26 cellular contexts compared by ENCODE assay signal in genomic region chr14:42555365-42555764, GRCh38.
"Had no signal": no experiment of that assay in that cellular context is flagged by ENCODE, and none has a peak within 500 bp of the region (broad histone marks: within the 10 kb centered on the region; RNA-seq: fewer than 3 reads in every experiment).

No MANE protein-coding gene starts in this region.

- H3K36me3 ChIP-seq: colonic mucosa, esophagus squamous epithelium, gastroesophageal sphincter had no signal

- DNase-seq: activated CD4-positive, alpha-beta memory T cell treated with anti-CD3 and anti-CD28 coated beads for 36 hours; activated CD4-positive, alpha-beta T cell treated with anti-CD3 and anti-CD28 coated beads for 36 hours; activated CD4-positive, alpha-beta T cell treated with anti-CD3 and anti-CD28 coated beads, Interleukin-2, amount 10 ng/mL, durations not matched to agents 24 days and 14 days; activated CD4-positive, CD25-positive, alpha-beta regulatory T cell; activated CD4-positive, CD25-positive, alpha-beta regulatory T cell treated with anti-CD3 and anti-CD28 coated beads, Interleukin-2, amount 50 U/mL, for 72 hours; activated CD8-positive, alpha-beta memory T cell treated with anti-CD3 and anti-CD28 coated beads, Interleukin-2, amount 10 ng/mL, durations not matched to agents 7 days and 5 days; activated CD8-positive, alpha-beta memory T cell treated with anti-CD3 and anti-CD28 coated beads, Interleukin-2, amount 50 U/mL, for 4 hours; activated CD8-positive, alpha-beta T cell treated with anti-CD3 and anti-CD28 coated beads, Interleukin-2, amount 10 ng/mL, durations not matched to agents 7 days and 5 days; activated gamma-delta T cell; activated naive CD4-positive, alpha-beta T cell; activated naive CD4-positive, alpha-beta T cell treated with anti-CD3 and anti-CD28 coated beads, Interleukin-2, amount 10 ng/mL, durations not matched to agents 7 days and 5 days; activated T-cell treated with anti-CD3 and anti-CD28 coated beads, Interleukin-2, amount 50 U/mL, for 24 hours; activated T-cell treated with anti-CD3 and anti-CD28 coated beads, Interleukin-2, amount 50 U/mL, for 72 hours; amygdala; aorta; body of pancreas; central memory CD4-positive, alpha-beta T cell; cerebellar nuclear complex; colonic mucosa; effector CD8-positive, alpha-beta T cell; esophagus squamous epithelium; foreskin melanocyte; T-helper 2 cell had no signal

- H3K36me3 Mint-ChIP-seq: activated CD4-positive, alpha-beta memory T cell treated with anti-CD3 and anti-CD28 coated beads for 36 hours; activated CD8-positive, alpha-beta memory T cell treated with anti-CD3 and anti-CD28 coated beads, Interleukin-2, amount 10 ng/mL, durations not matched to agents 7 days and 5 days; activated naive CD4-positive, alpha-beta T cell treated with anti-CD3 and anti-CD28 coated beads, Interleukin-2, amount 10 ng/mL, durations not matched to agents 7 days and 5 days; activated naive CD8-positive, alpha-beta T cell had no signal

- H3K9me3 ChIP-seq: body of pancreas, colonic mucosa, esophagus squamous epithelium had no signal

- H3K27me3 ChIP-seq: body of pancreas, colonic mucosa, esophagus squamous epithelium, gastroesophageal sphincter had no signal

- H3K27ac Mint-ChIP-seq: activated CD4-positive, alpha-beta memory T cell treated with anti-CD3 and anti-CD28 coated beads for 36 hours; activated CD4-positive, alpha-beta T cell treated with anti-CD3 and anti-CD28 coated beads for 36 hours; activated CD4-positive, alpha-beta T cell treated with anti-CD3 and anti-CD28 coated beads, Interleukin-2, amount 10 ng/mL, durations not matched to agents 24 days and 14 days; activated CD8-positive, alpha-beta memory T cell treated with anti-CD3 and anti-CD28 coated beads, Interleukin-2, amount 10 ng/mL, durations not matched to agents 7 days and 5 days; activated CD8-positive, alpha-beta T cell treated with anti-CD3 and anti-CD28 coated beads, Interleukin-2, amount 10 ng/mL, durations not matched to agents 7 days and 5 days; activated naive CD4-positive, alpha-beta T cell treated with anti-CD3 and anti-CD28 coated beads, Interleukin-2, amount 10 ng/mL, durations not matched to agents 7 days and 5 days; activated naive CD8-positive, alpha-beta T cell; activated T-cell treated with anti-CD3 and anti-CD28 coated beads, Interleukin-2, amount 50 U/mL, for 24 hours; activated T-cell treated with anti-CD3 and anti-CD28 coated beads, Interleukin-2, amount 50 U/mL, for 72 hours had no signal

- H3K4me1 Mint-ChIP-seq: activated CD4-positive, alpha-beta T cell treated with anti-CD3 and anti-CD28 coated beads for 36 hours; activated CD4-positive, alpha-beta T cell treated with anti-CD3 and anti-CD28 coated beads, Interleukin-2, amount 10 ng/mL, durations not matched to agents 24 days and 14 days; activated CD8-positive, alpha-beta memory T cell treated with anti-CD3 and anti-CD28 coated beads, Interleukin-2, amount 10 ng/mL, durations not matched to agents 7 days and 5 days; activated naive CD4-positive, alpha-beta T cell treated with anti-CD3 and anti-CD28 coated beads, Interleukin-2, amount 10 ng/mL, durations not matched to agents 7 days and 5 days had no signal

- H3K27me3 Mint-ChIP-seq: activated CD4-positive, alpha-beta memory T cell treated with anti-CD3 and anti-CD28 coated beads for 36 hours; activated CD4-positive, alpha-beta T cell treated with anti-CD3 and anti-CD28 coated beads for 36 hours; activated CD4-positive, alpha-beta T cell treated with anti-CD3 and anti-CD28 coated beads, Interleukin-2, amount 10 ng/mL, durations not matched to agents 24 days and 14 days; activated CD8-positive, alpha-beta memory T cell treated with anti-CD3 and anti-CD28 coated beads, Interleukin-2, amount 10 ng/mL, durations not matched to agents 7 days and 5 days; activated naive CD4-positive, alpha-beta T cell treated with anti-CD3 and anti-CD28 coated beads, Interleukin-2, amount 10 ng/mL, durations not matched to agents 7 days and 5 days; activated naive CD8-positive, alpha-beta T cell; activated T-cell treated with anti-CD3 and anti-CD28 coated beads, Interleukin-2, amount 50 U/mL, for 24 hours had no signal

- H3K4me3 Mint-ChIP-seq: activated CD4-positive, alpha-beta memory T cell treated with anti-CD3 and anti-CD28 coated beads for 36 hours; activated CD4-positive, alpha-beta T cell treated with anti-CD3 and anti-CD28 coated beads for 36 hours; activated CD4-positive, alpha-beta T cell treated with anti-CD3 and anti-CD28 coated beads, Interleukin-2, amount 10 ng/mL, durations not matched to agents 24 days and 14 days; activated CD8-positive, alpha-beta memory T cell treated with anti-CD3 and anti-CD28 coated beads, Interleukin-2, amount 10 ng/mL, durations not matched to agents 7 days and 5 days; activated CD8-positive, alpha-beta T cell treated with anti-CD3 and anti-CD28 coated beads, Interleukin-2, amount 10 ng/mL, durations not matched to agents 7 days and 5 days; activated naive CD4-positive, alpha-beta T cell treated with anti-CD3 and anti-CD28 coated beads, Interleukin-2, amount 10 ng/mL, durations not matched to agents 7 days and 5 days; activated naive CD8-positive, alpha-beta T cell; activated T-cell treated with anti-CD3 and anti-CD28 coated beads, Interleukin-2, amount 50 U/mL, for 24 hours; activated T-cell treated with anti-CD3 and anti-CD28 coated beads, Interleukin-2, amount 50 U/mL, for 72 hours had no signal

- ATAC-seq: activated CD4-positive, alpha-beta T cell treated with anti-CD3 and anti-CD28 coated beads for 36 hours; activated CD8-positive, alpha-beta memory T cell treated with anti-CD3 and anti-CD28 coated beads, Interleukin-2, amount 10 ng/mL, durations not matched to agents 7 days and 5 days; activated CD8-positive, alpha-beta T cell treated with anti-CD3 and anti-CD28 coated beads, Interleukin-2, amount 10 ng/mL, durations not matched to agents 7 days and 5 days; activated T-cell treated with anti-CD3 and anti-CD28 coated beads, Interleukin-2, amount 50 U/mL, for 72 hours; body of pancreas; gastroesophageal sphincter had no signal

- H3K27ac ChIP-seq: body of pancreas, colonic mucosa, epithelial cell of prostate, esophagus squamous epithelium, gastroesophageal sphincter had no signal

- H3K4me3 ChIP-seq: body of pancreas, colonic mucosa, esophagus squamous epithelium, gastroesophageal sphincter had no signal

- H3K4me1 ChIP-seq: body of pancreas, colonic mucosa, esophagus squamous epithelium, gastroesophageal sphincter had no signal
